Comparison of ENCODE assay signal across 8 cellular contexts in genomic region chr19:40424637-40425449, GRCh38. TPM values are rescaled to one million over a fixed set of nuclear protein-coding genes. Genes with fewer than 3 reads are reported as not detected.
DNase-seq lines count a peak whose midpoint lies in the region; ATAC-seq and TF ChIP-seq lines count a peak whose summit lies in the region.

No MANE protein-coding gene starts in this region.

- no peaks in the 10 kb centered on the region for H3K9me3 Mint-ChIP-seq in CD4-positive, alpha-beta T cell

- peaks cover 37% of the 10 kb centered on the region for H3K4me1 Mint-ChIP-seq in CD4-positive, alpha-beta T cell (ENCODE audit: low read depth)

- peaks cover 23% of the 10 kb centered on the region for H3K36me3 Mint-ChIP-seq in CD4-positive, alpha-beta T cell (ENCODE audit: low read depth)

- peak overlapping the region; percentile 86 for H3K9ac ChIP-seq in iPS-20b (ENCODE audit: low read depth, low read length)

- H3K27ac ChIP-seq in CD4-positive, alpha-beta T cell (ENCODE audit: low read depth, low read length), result peak overlapping the region; percentile 90
- H3K27ac ChIP-seq in adipose tissue (ENCODE audit: low read depth, low read length), result peak overlapping the region; percentile 89
- H3K27ac ChIP-seq in iPS-20b (ENCODE audit: low read length), result peak overlapping the region; percentile 34
- H3K27ac ChIP-seq in spleen, result peak overlapping the region; percentile 97 to 100 (median 99)

- CTCF ChIA-PET in CD4-positive, alpha-beta T cell (lab: Charles Lee), result interaction anchor here (0.7 to 2.4 kb wide), 2 partner anchors 15 to 144 kb away, joined by 3 to 7 read pairs; no protein-coding TSS in a partner anchor

- H3K4me1 ChIP-seq in iPS-20b (ENCODE audit: insufficient read depth, low read length) (peaks cover 5% of the 10 kb centered on the region; the same call in 1 of the 2 replicates), spleen (peaks cover 22 to 61% (median 51%) of the 10 kb centered on the region in 6 donors)

- no peaks in the 10 kb centered on the region for H3K9me3 ChIP-seq in CD4-positive, alpha-beta T cell (ENCODE audit: control insufficient read depth, low read length)
- no peaks in the 10 kb centered on the region for H3K9me3 ChIP-seq in iPS-20b (ENCODE audit: insufficient read depth, low read depth, low read length)
- no peaks in the 10 kb centered on the region for H3K9me3 ChIP-seq in spleen

- H3K27ac Mint-ChIP-seq in CD4-positive, alpha-beta T cell, result peak overlapping the region; percentile 91

- no peaks in the 10 kb centered on the region for H3K27me3 ChIP-seq in CD4-positive, alpha-beta T cell (ENCODE audit: control insufficient read depth, insufficient read depth, low read length)
- H3K27me3 ChIP-seq in iPS-20b (ENCODE audit: insufficient read depth, low read length) (no peaks in the 10 kb centered on the region), spleen (replicated peaks in 1 of 7) (no peaks in the 10 kb centered on the region)

- no peak for TF ChIP-seq POLR2A in spleen (IDR thresholded peaks at IDR 0.05)

- H3K4me3 ChIP-seq in iPS-20b (ENCODE audit: low read length) (peak overlapping the region; percentile 74), spleen (peak overlapping the region; percentile 60 to 79 (median 73))

- H3K4me3 Mint-ChIP-seq in CD4-positive, alpha-beta T cell, result peak overlapping the region; percentile 99

- intact Hi-C loops in CD4-positive, alpha-beta T cell (cut with DNase I, micrococcal nuclease), result loop anchor here (1.0 to 10.0 kb wide), 7 partner anchors 19 to 590 kb away; partner anchors contain the start of genes AKT2 (in 1 of the 2), DYRK1B (in 1 of the 2), LTBP4 (in 1 of the 2) and SERTAD3 (in 1 of the 2)
- intact Hi-C loops in spleen (cut with DNase I; ENCODE audit: low total_unique reads), result no loop called here

- no peak for ATAC-seq in CD4-positive, alpha-beta T cell (ENCODE audit: poor library complexity)
- no peak for ATAC-seq in HG02623 (IDR thresholded peaks at IDR 0.05; ENCODE audit: unreplicated experiment)
- ATAC-seq in GM19463 (IDR thresholded peaks at IDR 0.05; ENCODE audit: unreplicated experiment), result no peak

- DNase-seq in CD4-positive, alpha-beta T cell, result no peak
- DNase-seq in HS-27A (ENCODE audit: low read depth) (peak; percentile 45), spleen (peak; percentile 80)
- DNase-seq in stimulated activated naive CD4-positive, alpha-beta T cell treated with Interleukin-2 at 50 U/mL for 16 hours (lab: John Stamatoyannopoulos, UW), result no peak

- no peaks in the 10 kb centered on the region for H3K27me3 Mint-ChIP-seq in CD4-positive, alpha-beta T cell

- POLR2A ChIA-PET in CD4-positive, alpha-beta T cell (lab: Charles Lee), result interaction anchor here (1.0 to 6.3 kb wide), 3 partner anchors 8 to 22 kb away, joined by 4 to 71 read pairs (median 5); partner anchors contain the start of gene SERTAD3

- TF ChIP-seq CTCF in CD4-positive, alpha-beta T cell (IDR thresholded peaks at IDR 0.05), result no peak
- TF ChIP-seq CTCF in spleen (IDR thresholded peaks at IDR 0.05 in 8 of 11, conservative IDR thresholded peaks at IDR 0.05 in 3 of 11), result no peak

- peaks cover 8% of the 10 kb centered on the region for H3K36me3 ChIP-seq in iPS-20b (ENCODE audit: insufficient read depth, low read depth, low read length)
- H3K36me3 ChIP-seq in spleen, result peaks cover 0 to 16% (median 11%) of the 10 kb centered on the region in 6 donors

- WGBS in adipose tissue, 3 donors, result 1 to 2% (median 1%) methylated on average over 22 to 28 of the region's 28 CpGs
- 1 to 3% (median 2%) methylated on average over 28 of the region's 28 CpGs for WGBS in spleen, 5 donors

RNA-seq across cellular contexts. Expression of gene SERTAD1, which starts 0.9 kb away (rescaled TPM):
- 10 to 100 TPM; 26.4 to 26.5 TPM for total RNA-seq in CD4-positive, alpha-beta T cell
- polyA plus RNA-seq in adipose tissue (10 to 100 TPM in 2 of 3 donors, 1 to 10 TPM in 1; 5.5 to 65.3 (median 44.1) TPM), spleen (10 to 100 TPM in 1 of 3 donors, 1 to 10 TPM in 2; 8.5 to 14.9 (median 9.4) TPM)
- 10 to 100 TPM in 6 of 7 donors, 1 to 10 TPM in 1; 9.8 to 19.7 (median 13.2) TPM for total RNA-seq in spleen

RNA-seq across cellular contexts. Expression of gene PRX, which starts 11.7 kb away (rescaled TPM):
- total RNA-seq in CD4-positive, alpha-beta T cell, result 1 to 10 TPM; 1.5 TPM
- polyA plus RNA-seq in adipose tissue (1 to 10 TPM; 2.3 to 4.5 (median 2.4) TPM), spleen (1 to 10 TPM in 1 of 3 donors, under 1 TPM in 2; 0.50 to 1.8 (median 0.56) TPM)
- total RNA-seq in spleen, result 1 to 10 TPM; 1.7 to 3.4 (median 3.0) TPM

RNA-seq across cellular contexts. Expression of gene SERTAD3, which starts 19.3 kb away (rescaled TPM):
- total RNA-seq in CD4-positive, alpha-beta T cell, result 10 to 100 TPM; 17.4 to 19.2 TPM
- 10 to 100 TPM in 2 of 3 donors, 1 to 10 TPM in 1; 8.3 to 57.5 (median 13.3) TPM for polyA plus RNA-seq in adipose tissue
- total RNA-seq in spleen, result 10 to 100 TPM; 21.5 to 51.4 (median 30.9) TPM
- 10 to 100 TPM; 21.8 to 32.6 (median 23.5) TPM for polyA plus RNA-seq in spleen

RNA-seq across cellular contexts. Expression of gene HIPK4, which starts 34.9 kb away (rescaled TPM):
- under 1 TPM; 0.08 to 0.11 TPM for total RNA-seq in CD4-positive, alpha-beta T cell
- under 1 TPM in 2 of 3 donors, not detected in 1; 0.02 to 0.10 TPM for polyA plus RNA-seq in adipose tissue
- total RNA-seq in spleen, result under 1 TPM in 1 of 7 donors, not detected in 6; 0.19 TPM
- polyA plus RNA-seq in spleen, result under 1 TPM in 1 of 3 donors, not detected in 2; 0.08 TPM

RNA-seq across cellular contexts. Expression of gene BLVRB, which starts 40.7 kb away (rescaled TPM):
- total RNA-seq in CD4-positive, alpha-beta T cell, result 1 to 10 TPM; 4.3 to 5.2 TPM
- polyA plus RNA-seq in adipose tissue (100 to 1,000 TPM; 109 to 235 (median 220) TPM), spleen (100 to 1,000 TPM in 2 of 3 donors, 10 to 100 TPM in 1; 90.6 to 215 (median 136) TPM)
- total RNA-seq in spleen, result 100 to 1,000 TPM in 6 of 7 donors, 10 to 100 TPM in 1; 92.3 to 243 (median 179) TPM

Comparison
In these comparisons a context has a peak if more than half of its experiments do, and no peak if none do; other contexts are left out.
1. DNase-seq: peak in HS-27A (single experiment) and spleen (single experiment); none in CD4-positive, alpha-beta T cell (0 of 10) and stimulated activated naive CD4-positive, alpha-beta T cell treated with Interleukin-2 at 50 U/mL for 16 hours (single experiment).
2. H3K27ac ChIP-seq: peak in every context shown above with its lines; median percentile 99 in spleen; 90 in CD4-positive, alpha-beta T cell; 89 in adipose tissue; 34 in iPS-20b.